9 cellular contexts compared by ENCODE assay signal in genomic region chr14:64706119-64706465, GRCh38. TPM values are rescaled to one million over a fixed set of nuclear protein-coding genes. Genes with fewer than 3 reads are reported as not detected.
DNase-seq lines count a peak whose midpoint lies in the region; ATAC-seq and TF ChIP-seq lines count a peak whose summit lies in the region.
"Had no signal": no experiment of that assay in that cellular context is flagged by ENCODE, and none has a peak within 500 bp of the region (broad histone marks: within the 10 kb centered on the region; RNA-seq: fewer than 3 reads in every experiment).

No MANE protein-coding gene starts in this region.

- no peak for DNase-seq in stimulated activated naive CD8-positive, alpha-beta T cell treated with anti-CD3 and anti-CD28 coated beads, Interleukin-15, Interleukin-2, amounts not matched to agents 100 U/mL and 50 U/mL, for 24 hours
- DNase-seq in natural killer cell (no peak), NOMO-1 treated with DMSO at 0.1 percent for 48 hours (lab: John Stamatoyannopoulos, UW; ENCODE audit: unreplicated experiment) (no peak), NCI-H1105 (lab: John Stamatoyannopoulos, UW) (no peak)
- DNase-seq: DMS153 had no signal

- no peak overlapping the region for H3K27ac Mint-ChIP-seq in stimulated activated naive CD8-positive, alpha-beta T cell treated with anti-CD3 and anti-CD28 coated beads, Interleukin-15, Interleukin-2, amounts not matched to agents 100 ng/mL and 50 ng/mL, for 24 hours
- peak overlapping the region; percentile 76 to 86 for H3K27ac Mint-ChIP-seq in natural killer cell

- no peaks in the 10 kb centered on the region for H3K9me3 Mint-ChIP-seq in stimulated activated naive CD8-positive, alpha-beta T cell treated with anti-CD3 and anti-CD28 coated beads, Interleukin-15, Interleukin-2, amounts not matched to agents 100 ng/mL and 50 ng/mL, for 24 hours
- no peaks in the 10 kb centered on the region for H3K9me3 Mint-ChIP-seq in natural killer cell

- no peaks in the 10 kb centered on the region for H3K36me3 ChIP-seq in duodenal mucosa (ENCODE audit: control insufficient read depth in 1 of 2, insufficient read depth in 2 of 2, low read length in 2 of 2)

- intact Hi-C loops in natural killer cell (cut with micrococcal nuclease), result loop anchor here (10.0 kb wide), 1 partner anchor 201 kb away; the partner anchor contains the start of genes ZBTB1 and ZBTB25

- H3K36me3 Mint-ChIP-seq in stimulated activated naive CD8-positive, alpha-beta T cell treated with anti-CD3 and anti-CD28 coated beads, Interleukin-15, Interleukin-2, amounts not matched to agents 100 ng/mL and 50 ng/mL, for 24 hours (ENCODE audit: low read depth), result no peaks in the 10 kb centered on the region
- H3K36me3 Mint-ChIP-seq in natural killer cell, result no peaks in the 10 kb centered on the region

- H3K4me1 ChIP-seq in duodenal mucosa (ENCODE audit: control insufficient read depth in 1 of 2, insufficient read depth in 2 of 2, low read length in 2 of 2), result peaks cover 60 to 67% of the 10 kb centered on the region in 2 donors

- TF ChIP-seq CTCF in natural killer cell (IDR thresholded peaks at IDR 0.05), result no peak

- peaks cover 45% of the 10 kb centered on the region for H3K4me1 Mint-ChIP-seq in stimulated activated naive CD8-positive, alpha-beta T cell treated with anti-CD3 and anti-CD28 coated beads, Interleukin-15, Interleukin-2, amounts not matched to agents 100 ng/mL and 50 ng/mL, for 24 hours (ENCODE audit: low read depth)
- H3K4me1 Mint-ChIP-seq in natural killer cell, result peaks cover 72 to 73% of the 10 kb centered on the region in 2 donors

- H3K27me3 Mint-ChIP-seq in stimulated activated naive CD8-positive, alpha-beta T cell treated with anti-CD3 and anti-CD28 coated beads, Interleukin-15, Interleukin-2, amounts not matched to agents 100 ng/mL and 50 ng/mL, for 24 hours, result peaks cover 50% of the 10 kb centered on the region
- H3K27me3 Mint-ChIP-seq in natural killer cell (ENCODE audit: low read depth in 2 of 2), result no peaks in the 10 kb centered on the region

- no peaks in the 10 kb centered on the region for H3K27me3 ChIP-seq in duodenal mucosa (ENCODE audit: control insufficient read depth in 1 of 2, insufficient read depth in 2 of 2, low read length in 2 of 2)

- H3K4me3 Mint-ChIP-seq in stimulated activated naive CD8-positive, alpha-beta T cell treated with anti-CD3 and anti-CD28 coated beads, Interleukin-15, Interleukin-2, amounts not matched to agents 100 ng/mL and 50 ng/mL, for 24 hours, result peak overlapping the region; percentile 70
- peak overlapping the region; percentile 87 for H3K4me3 Mint-ChIP-seq in natural killer cell

- peak overlapping the region; percentile 24 to 82 for H3K9ac ChIP-seq in duodenal mucosa (ENCODE audit: low read depth in 1 of 2, low read length in 2 of 2)

- peak overlapping the region; percentile 76 to 85 for H3K4me3 ChIP-seq in duodenal mucosa (ENCODE audit: low read depth in 1 of 2, low read length in 2 of 2)

- no peaks in the 10 kb centered on the region for H3K9me3 ChIP-seq in duodenal mucosa (ENCODE audit: control insufficient read depth in 1 of 2, low read length in 2 of 2)

- ATAC-seq in stimulated activated naive CD8-positive, alpha-beta T cell treated with anti-CD3 and anti-CD28 coated beads, Interleukin-15, Interleukin-2, amounts not matched to agents 100 U/mL and 50 U/mL, for 24 hours, result no peak
- ATAC-seq in natural killer cell (no peak), GM18498 (IDR thresholded peaks at IDR 0.05; ENCODE audit: unreplicated experiment) (no peak), GM21737 (IDR thresholded peaks at IDR 0.05; ENCODE audit: unreplicated experiment) (no peak)

- H3K27ac ChIP-seq in duodenal mucosa (ENCODE audit: low read depth, low read length), result no peak overlapping the region

RNA-seq across cellular contexts. Expression of gene PLEKHG3, which starts 1.9 kb away (rescaled TPM):
- 100 to 1,000 TPM; 184 to 285 (median 225) TPM for total RNA-seq in natural killer cell
